In genomic region chr1:63777965-63778880, GRCh38 we compare ENCODE assay signal across 18 cellular contexts.
"Had no signal": no experiment of that assay in that cellular context is flagged by ENCODE, and none has a peak within 500 bp of the region (broad histone marks: within the 10 kb centered on the region; RNA-seq: fewer than 3 reads in every experiment).

No MANE protein-coding gene starts in this region.

- H3K36me3 ChIP-seq: gastroesophageal sphincter, thyroid gland, uterus, WERI-Rb-1 had no signal

- H3K9me3 ChIP-seq: gastroesophageal sphincter, thyroid gland, uterus had no signal

- H3K27me3 ChIP-seq: gastroesophageal sphincter, thyroid gland, uterus had no signal

- ATAC-seq: activated CD4-positive, alpha-beta T cell treated with anti-CD3 and anti-CD28 coated beads for 36 hours; activated CD8-positive, alpha-beta memory T cell treated with anti-CD3 and anti-CD28 coated beads, Interleukin-2, amount 10 ng/mL, durations not matched to agents 7 days and 5 days; activated naive CD8-positive, alpha-beta T cell treated with anti-CD3 and anti-CD28 coated beads, Interleukin-2, amount 50 U/mL, for 24 hours; gastroesophageal sphincter; left lobe of liver; naive thymus-derived CD4-positive, alpha-beta T cell; stimulated activated memory B cell treated with anti-CD40 and anti-IgM and Interleukin-4, amounts not matched to agents 10 μg/mL and 1 μg/mL and 100 μg/mL, for 72 hours had no signal

- FAIRE-seq: astrocyte, bronchial epithelial cell, keratinocyte had no signal

- DNase-seq: activated CD4-positive, alpha-beta memory T cell treated with anti-CD3 and anti-CD28 coated beads for 36 hours; activated CD4-positive, alpha-beta T cell treated with anti-CD3 and anti-CD28 coated beads for 36 hours; activated CD8-positive, alpha-beta memory T cell treated with anti-CD3 and anti-CD28 coated beads, Interleukin-2, amount 10 ng/mL, durations not matched to agents 7 days and 5 days; activated naive CD4-positive, alpha-beta T cell treated with anti-CD3 and anti-CD28 coated beads for 36 hours; activated naive CD8-positive, alpha-beta T cell treated with anti-CD3 and anti-CD28 coated beads, Interleukin-2, amount 50 U/mL, for 24 hours; activated T-cell treated with anti-CD3 and anti-CD28 coated beads, Interleukin-2, amount 50 U/mL, for 1 hour; naive thymus-derived CD4-positive, alpha-beta T cell; retina; stimulated activated CD4-positive, alpha-beta T cell treated with anti-CD3 and anti-CD28 coated beads, Interleukin-2, amount 100 ng/mL, for 48 hours; thyroid gland; uterus had no signal

- H3K4me3 ChIP-seq: gastroesophageal sphincter, thyroid gland, uterus had no signal
